ENCODE assay signal across 8 cellular contexts in the genomic region with DNA sequence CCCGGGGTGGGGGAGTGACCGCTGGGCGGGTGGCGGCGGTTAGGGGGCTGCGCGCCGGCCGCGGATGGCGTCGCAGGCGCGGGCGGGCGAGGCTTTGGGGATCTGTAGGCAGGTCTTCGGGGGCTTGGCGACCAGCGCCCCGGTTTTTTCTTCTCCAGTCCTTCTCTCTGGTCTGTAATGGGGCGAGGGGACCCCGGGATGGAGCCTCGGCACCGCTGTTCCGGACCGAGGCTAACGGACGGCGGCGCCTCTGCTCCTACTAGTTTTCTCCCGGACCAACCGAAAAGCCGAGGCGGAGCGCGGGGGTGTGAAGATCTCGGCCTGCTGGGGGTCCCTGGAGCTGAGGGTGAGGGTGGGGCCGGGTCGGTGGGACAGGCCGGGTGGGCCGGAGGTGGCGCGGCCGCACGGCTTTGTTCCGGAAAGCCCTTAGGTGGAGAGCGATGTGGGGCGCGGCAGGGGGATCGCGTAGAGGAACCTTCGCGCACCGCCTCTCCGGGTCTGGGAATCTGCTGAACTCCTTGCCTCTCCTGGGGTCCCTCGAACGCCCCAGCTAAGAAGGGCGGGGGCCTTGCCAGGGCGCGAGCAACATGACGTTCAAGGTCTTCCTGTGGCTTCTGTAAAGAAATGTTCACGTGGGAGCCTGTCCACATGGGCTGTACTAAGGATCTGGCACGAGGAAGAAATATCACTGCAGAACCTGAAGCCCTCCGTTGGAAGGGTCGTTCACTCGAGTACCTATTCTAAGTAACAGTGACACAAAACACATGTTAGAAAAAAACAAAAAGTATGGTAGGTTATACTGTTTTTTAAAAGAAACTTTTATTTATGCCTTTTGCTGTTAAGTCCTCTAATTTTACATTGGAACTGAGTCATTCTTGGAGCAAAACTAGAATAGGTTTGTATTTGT. TPM values are rescaled to one million over a fixed set of nuclear protein-coding genes. Genes with fewer than 3 reads are reported as not detected.
A peak's percentile ranks its signal among the peaks of the same experiment; 100 is the strongest.
DNase-seq lines count a peak whose midpoint lies in the region; ATAC-seq and TF ChIP-seq lines count a peak whose summit lies in the region.

No MANE protein-coding gene starts in this region.

- intact Hi-C loops in activated CD8-positive, alpha-beta T cell treated with anti-CD3 and anti-CD28 coated beads for 36 hours (cut with micrococcal nuclease): loop anchor here (2.0 to 10.0 kb wide), 5 partner anchors 96 to 517 kb away; partner anchors contain the start of genes DNAH7 and STK17B

- CTCF ChIA-PET in activated CD8-positive, alpha-beta T cell treated with anti-CD3 and anti-CD28 coated beads for 36 hours (lab: Charles Lee): interaction anchor here (1.0 to 1.7 kb wide), 2 partner anchors 81 to 97 kb away, joined by 3 to 6 read pairs; no protein-coding TSS in a partner anchor

- ATAC-seq in GM18867 (IDR thresholded peaks at IDR 0.05; ENCODE audit: unreplicated experiment) (peak; percentile 29), HG03108 (IDR thresholded peaks at IDR 0.05; ENCODE audit: unreplicated experiment) (peak; percentile 26), memory B cell (ENCODE audit: low read depth) (peak; percentile 36)
- ATAC-seq in activated CD8-positive, alpha-beta T cell treated with anti-CD3 and anti-CD28 coated beads for 36 hours: peak; percentile 28

- no peaks in the 10 kb centered on the region for H3K9me3 Mint-ChIP-seq in activated CD8-positive, alpha-beta T cell treated with anti-CD3 and anti-CD28 coated beads for 36 hours
- no peaks in the 10 kb centered on the region for H3K9me3 Mint-ChIP-seq in memory B cell

- DNase-seq in ACHN (peak; percentile 73), NCI-H748 treated with DMSO at 0.1 percent for 48 hours (lab: John Stamatoyannopoulos, UW) (peak; percentile 44), memory B cell (ENCODE audit: low spot score in 2 of 2) (peak; percentile 62 to 66)
- peak; percentile 95 for DNase-seq in activated CD8-positive, alpha-beta T cell treated with anti-CD3 and anti-CD28 coated beads for 36 hours
- DNase-seq in effector CD8-positive, alpha-beta T cell (lab: John Stamatoyannopoulos, UW): peak; percentile 62
- peak; percentile 32 for DNase-seq in stimulated activated CD8-positive, alpha-beta memory T cell treated with anti-CD3 and anti-CD28 coated beads, Interleukin-12 subunit alpha, Interleukin-12 subunit beta, amount 100 ng/mL, for 24 hours (ENCODE audit: extremely low read depth)

- peak overlapping the region; percentile 100 for H3K27ac Mint-ChIP-seq in activated CD8-positive, alpha-beta T cell treated with anti-CD3 and anti-CD28 coated beads for 36 hours
- H3K27ac Mint-ChIP-seq in memory B cell: peak overlapping the region; percentile 100

- POLR2A ChIA-PET in activated CD8-positive, alpha-beta T cell treated with anti-CD3 and anti-CD28 coated beads for 36 hours (lab: Charles Lee): interaction anchor here (0.7 to 5.3 kb wide), 19 partner anchors 10 to 510 kb away, joined by 3 to 64 read pairs (median 3); no protein-coding TSS in a partner anchor

- no peak for TF ChIP-seq CTCF in activated CD8-positive, alpha-beta T cell treated with anti-CD3 and anti-CD28 coated beads for 36 hours (IDR thresholded peaks at IDR 0.05)

- H3K36me3 Mint-ChIP-seq in activated CD8-positive, alpha-beta T cell treated with anti-CD3 and anti-CD28 coated beads for 36 hours (ENCODE audit: low read depth): peaks cover 29% of the 10 kb centered on the region
- peaks cover 10% of the 10 kb centered on the region for H3K36me3 Mint-ChIP-seq in memory B cell

- in situ Hi-C loops in ACHN (cut with HindIII; ENCODE audit: low pct_ligation_motif_present, low pct_unique_long_range_greater_than_20kb, low sequenced_read_pairs): no loop called here

- H3K27me3 Mint-ChIP-seq in activated CD8-positive, alpha-beta T cell treated with anti-CD3 and anti-CD28 coated beads for 36 hours: no peaks in the 10 kb centered on the region
- H3K27me3 Mint-ChIP-seq in memory B cell: no peaks in the 10 kb centered on the region

- H3K4me1 Mint-ChIP-seq in activated CD8-positive, alpha-beta T cell treated with anti-CD3 and anti-CD28 coated beads for 36 hours (ENCODE audit: low read depth): peaks cover 26% of the 10 kb centered on the region
- peaks cover 20% of the 10 kb centered on the region for H3K4me1 Mint-ChIP-seq in memory B cell

- H3K4me3 Mint-ChIP-seq in activated CD8-positive, alpha-beta T cell treated with anti-CD3 and anti-CD28 coated beads for 36 hours: peak overlapping the region; percentile 95
- H3K4me3 Mint-ChIP-seq in memory B cell: peak overlapping the region; percentile 98

RNA-seq across cellular contexts. Expression of gene SLC39A10, which starts 0.9 kb away (rescaled TPM):
- 10 to 100 TPM; 25.6 to 25.8 TPM for total RNA-seq in activated CD8-positive, alpha-beta T cell treated with anti-CD3 and anti-CD28 coated beads for 36 hours

Comparison
In these comparisons a context has a peak if more than half of its experiments do, and no peak if none do; other contexts are left out.
1. Peak in every context shown above with its lines: DNase-seq and ATAC-seq.
2. DNase-seq: peak in every context shown above with its lines; median percentile 95 in activated CD8-positive, alpha-beta T cell treated with anti-CD3 and anti-CD28 coated beads for 36 hours; 73 in ACHN; 64 in memory B cell; 62 in effector CD8-positive, alpha-beta T cell; 44 in NCI-H748 treated with DMSO at 0.1 percent for 48 hours; 32 in stimulated activated CD8-positive, alpha-beta memory T cell treated with anti-CD3 and anti-CD28 coated beads, Interleukin-12 subunit alpha, Interleukin-12 subunit beta, amount 100 ng/mL, for 24 hours.